15 cellular contexts compared by ENCODE assay signal in the genomic region with DNA sequence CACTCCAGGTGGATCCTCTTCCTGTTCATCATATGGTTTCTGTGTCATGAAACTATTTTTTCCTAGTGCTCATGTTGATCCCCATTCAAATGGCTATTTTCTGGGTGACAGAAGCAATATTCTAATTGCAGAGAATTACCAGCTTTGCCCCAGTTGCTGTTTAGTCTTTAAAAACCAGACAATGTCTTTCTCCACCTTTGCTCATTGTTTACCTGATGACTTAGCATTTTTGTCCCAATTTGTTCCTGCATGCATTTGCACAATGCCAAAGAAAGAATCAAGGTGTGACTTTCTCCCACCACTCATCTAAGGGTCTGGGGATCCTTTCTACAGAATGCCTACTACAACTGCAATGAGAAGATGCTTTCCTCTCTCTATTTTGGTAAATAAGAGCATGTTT.
"Had no signal": no experiment of that assay in that cellular context is flagged by ENCODE, and none has a peak within 500 bp of the region (broad histone marks: within the 10 kb centered on the region; RNA-seq: fewer than 3 reads in every experiment).

No MANE protein-coding gene starts in this region.

- H3K4me3 ChIP-seq: lung, right atrium auricular region, smooth muscle cell, thyroid gland, upper lobe of left lung, uterus had no signal

- H3K27ac ChIP-seq: right atrium auricular region, thyroid gland, upper lobe of left lung, uterus had no signal

- H3K36me3 Mint-ChIP-seq: naive thymus-derived CD4-positive, alpha-beta T cell had no signal

- FAIRE-seq: endometrium had no signal

- DNase-seq: effector memory CD4-positive, alpha-beta T cell; left colon; left ventricle myocardium superior; naive thymus-derived CD4-positive, alpha-beta T cell; posterior cingulate gyrus; stimulated activated CD4-positive, alpha-beta T cell treated with anti-CD3 and anti-CD28 coated beads, Interleukin-2, amount 100 ng/mL, for 48 hours; stimulated activated naive CD4-positive, alpha-beta T cell treated with Interleukin-2 at 50 U/mL for 16 hours; thyroid gland; upper lobe of left lung; uterus had no signal

- H3K4me3 Mint-ChIP-seq: naive thymus-derived CD4-positive, alpha-beta T cell; neural crest cell had no signal

- H3K4me1 Mint-ChIP-seq: naive thymus-derived CD4-positive, alpha-beta T cell had no signal

- ATAC-seq: left colon; left ventricle myocardium superior; naive thymus-derived CD4-positive, alpha-beta T cell had no signal

- H3K27ac Mint-ChIP-seq: naive thymus-derived CD4-positive, alpha-beta T cell had no signal
